12 cellular contexts compared by ENCODE assay signal in genomic region chr13:20129076-20129475, GRCh38. TPM values are rescaled to one million over a fixed set of nuclear protein-coding genes. Genes with fewer than 3 reads are reported as not detected.
DNase-seq lines count a peak whose midpoint lies in the region; ATAC-seq and TF ChIP-seq lines count a peak whose summit lies in the region.
"Had no signal": no experiment of that assay in that cellular context is flagged by ENCODE, and none has a peak within 500 bp of the region (broad histone marks: within the 10 kb centered on the region; RNA-seq: fewer than 3 reads in every experiment).

No MANE protein-coding gene starts in this region.

- TF ChIP-seq CTCF in WTC11 (IDR thresholded peaks at IDR 0.05) = no peak

- H3K27me3 ChIP-seq in mucosa of rectum (ENCODE audit: control insufficient read depth in 2 of 2, insufficient read depth in 2 of 2, low read length in 2 of 2) = no peaks in the 10 kb centered on the region
- H3K27me3 ChIP-seq in thymus (ENCODE audit: control insufficient read depth, insufficient read depth) = peaks cover 30% of the 10 kb centered on the region
- H3K27me3 ChIP-seq: SJCRH30 had no signal

- WGBS in thymus = 75% methylated on average over 18 of the region's 18 CpGs

- peak overlapping the region; percentile 67 for H3K4me3 Mint-ChIP-seq in WTC11

- ATAC-seq in WTC11 (no peak), HG02623 (IDR thresholded peaks at IDR 0.05; ENCODE audit: unreplicated experiment) (no peak), HG02885 (IDR thresholded peaks at IDR 0.05; ENCODE audit: poor library complexity, unreplicated experiment) (no peak), left colon (no peak)

- peak overlapping the region in 1 of 2 donors; percentile 86 for H3K9ac ChIP-seq in mucosa of rectum (ENCODE audit: low read depth in 1 of 2, low read length in 2 of 2)

- intact Hi-C loops in left colon (cut with DNase I, micrococcal nuclease) = no loop called here

- no peak overlapping the region for H3K27ac ChIP-seq in mucosa of rectum (ENCODE audit: low read depth in 2 of 2, low read length in 2 of 2)
- no peak overlapping the region for H3K27ac ChIP-seq in thymus (ENCODE audit: low read depth)
- H3K27ac ChIP-seq: SJCRH30 had no signal

- H3K4me3 ChIP-seq in mucosa of rectum (ENCODE audit: low read length in 2 of 2) (peak overlapping the region; percentile 74 to 83), thymus (ENCODE audit: low read length) (peak overlapping the region; percentile 32)

- no peak overlapping the region for H3K27ac Mint-ChIP-seq in WTC11

- DNase-seq in activated effector memory CD4-positive, alpha-beta T cell treated with anti-CD3 and anti-CD28 coated beads, Interleukin-2, amount 50 U/mL, for 16 hours = peak; percentile 30
- no peak for DNase-seq in activated effector memory CD4-positive, alpha-beta T cell treated with Interleukin-2 at 50 U/mL for 16 hours
- no peak for DNase-seq in WTC11 (ENCODE audit: low spot score)
- no peak for DNase-seq in left colon
- DNase-seq: DMS 273 treated with DMSO at 0.1 percent for 48 hours, SJCRH30 had no signal

- H3K36me3 ChIP-seq in mucosa of rectum (ENCODE audit: control insufficient read depth in 2 of 2, insufficient read depth in 2 of 2, low read length in 2 of 2) (no peaks in the 10 kb centered on the region), thymus (ENCODE audit: control insufficient read depth, insufficient read depth) (no peaks in the 10 kb centered on the region)
- H3K36me3 ChIP-seq: SJCRH30, thoracic aorta had no signal

- peaks cover 8% of the 10 kb centered on the region; the same call in 1 of the 2 replicates for H3K27me3 Mint-ChIP-seq in WTC11 (ENCODE audit: low read depth)

- no peaks in the 10 kb centered on the region for H3K4me1 Mint-ChIP-seq in WTC11

- H3K9me3 ChIP-seq in mucosa of rectum (ENCODE audit: control insufficient read depth in 2 of 2, low read length in 2 of 2) (no peaks in the 10 kb centered on the region), thymus (ENCODE audit: control insufficient read depth) (peaks cover 3% of the 10 kb centered on the region)
- H3K9me3 ChIP-seq: SJCRH30, thoracic aorta had no signal

- CTCF ChIA-PET in WTC11 (lab: Charles Lee) = interaction anchor here (0.6 to 2.6 kb wide), 8 partner anchors 9 to 68 kb away, joined by 3 to 42 read pairs (median 6); partner anchors contain the start of gene GJA3

- H3K4me1 ChIP-seq in mucosa of rectum (ENCODE audit: control insufficient read depth in 2 of 2, insufficient read depth in 2 of 2, low read length in 2 of 2) = peaks cover 10 to 11% of the 10 kb centered on the region in 2 donors
- peaks cover 4% of the 10 kb centered on the region for H3K4me1 ChIP-seq in thymus (ENCODE audit: control insufficient read depth, insufficient read depth, low read length)
- H3K4me1 ChIP-seq: SJCRH30 had no signal

- no peaks in the 10 kb centered on the region for H3K9me3 Mint-ChIP-seq in WTC11
- H3K9me3 Mint-ChIP-seq: dendritic cell treated with granulocyte-macrophage colony-stimulating factor and Interleukin-4, amounts not matched to agents 40 ng/mL and 50 ng/mL, for 4 days had no signal

- H3K36me3 Mint-ChIP-seq in WTC11 = no peaks in the 10 kb centered on the region

- POLR2A ChIA-PET in WTC11 (lab: Charles Lee) = no interaction called here

TF ChIP-seq in WTC11, 78 proteins besides CTCF, POLR2A, EP300 and RAD21:
- TF ChIP-seq IRF2 (CRISPR knock-in tag; IDR thresholded peaks at IDR 0.05; ENCODE audit: borderline replicate concordance, low read depth) (no peak), NFATC4 (CRISPR knock-in tag; IDR thresholded peaks at IDR 0.05) (no peak), ZBTB21 (CRISPR knock-in tag; IDR thresholded peaks at IDR 0.05; ENCODE audit: borderline replicate concordance) (no peak), ZSCAN18 (CRISPR knock-in tag; IDR thresholded peaks at IDR 0.05) (no peak), SMAD3 (CRISPR knock-in tag; IDR thresholded peaks at IDR 0.05; ENCODE audit: borderline replicate concordance) (no peak), JAZF1 (CRISPR knock-in tag; IDR thresholded peaks at IDR 0.05) (no peak), ATF6 (CRISPR knock-in tag; IDR thresholded peaks at IDR 0.05) (no peak)

RNA-seq across cellular contexts. Expression of gene GJA3, which starts 31.8 kb away (rescaled TPM):
- total RNA-seq in WTC11 (2021) (0.48 to 0.85 TPM (median 0.82 TPM) in 3 replicates), left colon (not detected)
- 0.14 TPM for polyA plus RNA-seq in thymus
- total RNA-seq: SJCRH30 had no signal
